ENCODE assay signal across 9 cellular contexts in the genomic region with DNA sequence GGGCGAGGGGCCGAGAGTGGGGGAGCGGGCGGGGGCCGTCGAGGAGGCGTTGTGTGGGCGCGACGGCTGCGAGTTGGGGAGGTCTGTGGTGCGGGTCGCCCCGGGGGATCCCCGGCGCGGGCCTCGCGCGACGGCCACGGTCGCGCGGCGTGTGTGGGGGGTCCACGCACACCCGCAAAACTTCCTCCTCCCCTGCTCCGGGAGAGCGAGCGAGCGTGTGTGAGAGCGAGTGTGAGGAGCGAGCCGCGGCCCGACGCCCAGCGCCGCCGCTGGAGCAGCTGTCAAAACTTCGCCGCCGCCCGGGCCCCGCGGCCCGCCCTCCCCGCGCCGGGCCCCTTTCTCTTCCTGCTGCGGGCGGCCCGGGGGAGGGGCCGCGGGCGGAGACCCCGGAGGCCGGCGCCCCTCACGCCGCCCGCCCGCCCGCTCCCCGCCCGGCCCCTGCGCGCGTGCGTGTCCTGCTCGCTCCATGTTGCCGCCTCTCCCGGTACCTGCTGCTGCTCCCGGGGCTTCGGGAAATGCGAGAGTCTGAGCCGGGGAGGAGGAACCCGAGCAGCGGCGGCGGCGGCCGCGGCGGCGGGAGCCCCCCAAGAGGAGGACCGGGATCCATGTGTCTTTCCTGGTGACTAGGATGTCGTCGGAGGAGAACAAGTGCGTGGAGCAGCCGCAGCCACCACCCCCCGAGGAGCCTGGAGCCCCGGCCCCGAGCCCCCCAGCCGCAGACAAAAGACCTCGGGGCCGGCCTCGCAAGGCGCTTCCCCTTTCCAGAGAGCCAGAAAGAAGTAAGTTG. TPM values are rescaled to one million over a fixed set of nuclear protein-coding genes. Genes with fewer than 3 reads are reported as not detected.
DNase-seq lines count a peak whose midpoint lies in the region; ATAC-seq, FAIRE-seq and TF ChIP-seq lines count a peak whose summit lies in the region.
"Had no signal": no experiment of that assay in that cellular context is flagged by ENCODE, and none has a peak within 500 bp of the region (broad histone marks: within the 10 kb centered on the region; RNA-seq: fewer than 3 reads in every experiment).

No MANE protein-coding gene starts in this region.

- DNase-seq in BJ (ENCODE audit: low read depth) = no peak
- no peak for DNase-seq in NT2/D1 (ENCODE audit: low read depth, low spot score)
- no peak for DNase-seq in esophagus squamous epithelium (lab: John Stamatoyannopoulos, UW)
- DNase-seq in pons (ENCODE audit: low spot score) = peak; percentile 6
- no peak for DNase-seq in D721Med (ENCODE audit: insufficient read length, low spot score)
- no peak for DNase-seq in NCI-H446 treated with DMSO at 0.1 percent for 48 hours (lab: John Stamatoyannopoulos, UW)

- no peaks in the 10 kb centered on the region for H3K36me3 ChIP-seq in BJ (ENCODE audit: control insufficient read depth, insufficient read depth, low read length)
- H3K36me3 ChIP-seq in NT2/D1 (ENCODE audit: insufficient read depth, insufficient read length, low read length) = no peaks in the 10 kb centered on the region
- no peaks in the 10 kb centered on the region for H3K36me3 ChIP-seq in esophagus squamous epithelium

- peak overlapping the region; percentile 42 to 85 (median 80) for H3K27ac ChIP-seq in esophagus squamous epithelium

- H3K9me3 ChIP-seq in NT2/D1 (ENCODE audit: insufficient read depth, low read length) (no peaks in the 10 kb centered on the region), esophagus squamous epithelium (no peaks in the 10 kb centered on the region)

- WGBS in esophagus squamous epithelium, 2 donors = 0% methylated on average over 3 of the region's 100 CpGs; no CpG with 5 or more reads in 1 of the 2 donors

- POLR2A ChIA-PET in BJ (lab: Charles Lee) = no interaction called here

- no peak for FAIRE-seq in D721Med (lab: Jason Lieb, UNC)
- FAIRE-seq: frontal cortex had no signal

- no peak for TF ChIP-seq POLR2A in esophagus squamous epithelium (IDR thresholded peaks at IDR 0.05)

- H3K9ac ChIP-seq in NT2/D1 (ENCODE audit: insufficient read length, low read depth) = peak overlapping the region; percentile 21

- H3K4me1 ChIP-seq in NT2/D1 (ENCODE audit: insufficient read depth, insufficient read length) (no peaks in the 10 kb centered on the region), esophagus squamous epithelium (peaks cover 0 to 11% (median 4%) of the 10 kb centered on the region in 3 donors)

- H3K4me3 ChIP-seq in BJ (ENCODE audit: low read depth, low read length) = peak overlapping the region; percentile 25
- H3K4me3 ChIP-seq in NT2/D1 (ENCODE audit: insufficient read length, low read depth) = peak overlapping the region; percentile 24
- peak overlapping the region; percentile 22 to 60 (median 50) for H3K4me3 ChIP-seq in esophagus squamous epithelium

- intact Hi-C loops in esophagus squamous epithelium (cut with DNase I) = no loop called here

- CTCF ChIA-PET in BJ (lab: Yijun Ruan, JAX) = no interaction called here

- TF ChIP-seq CTCF in BJ (IDR thresholded peaks at IDR 0.05; ENCODE audit: insufficient read depth, low read depth, low read length) = no peak
- TF ChIP-seq CTCF in esophagus squamous epithelium (IDR thresholded peaks at IDR 0.05) = no peak
- TF ChIP-seq CTCF in D721Med (IDR thresholded peaks at IDR 0.05; ENCODE audit: insufficient read depth, missing control alignments) = no peak

- H3K27me3 ChIP-seq in BJ (ENCODE audit: control insufficient read depth, insufficient read depth, low read length) = no peaks in the 10 kb centered on the region
- H3K27me3 ChIP-seq in NT2/D1 (ENCODE audit: insufficient read depth, insufficient read length) = peaks cover 51% of the 10 kb centered on the region
- H3K27me3 ChIP-seq in esophagus squamous epithelium = peaks cover 0 to 82% (median 0%) of the 10 kb centered on the region in 4 donors

- ATAC-seq in HG02623 (IDR thresholded peaks at IDR 0.05; ENCODE audit: unreplicated experiment) = no peak
- no peak for ATAC-seq in HG02885 (IDR thresholded peaks at IDR 0.05; ENCODE audit: poor library complexity, unreplicated experiment)

RNA-seq across cellular contexts. Expression of a gene that starts 9.0 kb away (rescaled TPM):
- not detected in 2 replicates for polyA plus RNA-seq in BJ (2011; rRNA removed)
- not detected in 2 replicates for polyA minus RNA-seq in BJ (2011; rRNA and poly(A)+ RNA removed)
- total RNA-seq in esophagus squamous epithelium = not detected
- total RNA-seq: frontal cortex had no signal
